5 cellular contexts compared by ENCODE assay signal in the genomic region with DNA sequence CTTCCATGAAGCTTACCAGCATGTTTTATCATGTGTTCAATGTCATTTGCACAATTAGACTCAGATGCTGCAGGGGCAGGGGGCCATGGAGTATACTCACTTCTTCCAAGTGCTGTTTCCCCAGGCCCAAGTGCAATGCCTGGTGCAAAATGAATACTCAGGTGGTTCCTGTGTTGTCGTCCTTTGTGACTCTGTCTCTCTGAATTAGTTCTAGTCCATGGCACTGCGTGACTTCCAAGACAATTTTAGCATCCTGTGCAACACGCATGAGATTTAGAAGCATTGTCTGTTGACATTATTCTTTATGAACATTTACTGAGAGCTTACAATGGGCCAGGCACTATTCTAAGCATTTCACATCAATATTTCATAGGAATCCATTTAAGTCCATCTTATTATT.
"Had no signal": no experiment of that assay in that cellular context is flagged by ENCODE, and none has a peak within 500 bp of the region (broad histone marks: within the 10 kb centered on the region; RNA-seq: fewer than 3 reads in every experiment).

No MANE protein-coding gene starts in this region.

- DNase-seq: IMR-90, KBM-7, KG1 had no signal

- ATAC-seq: HepG2, K562 had no signal
